In genomic region chr14:72699852-72700257, GRCh38 we compare ENCODE assay signal across 10 cellular contexts.
DNase-seq lines count a peak whose midpoint lies in the region; ATAC-seq, FAIRE-seq and TF ChIP-seq lines count a peak whose summit lies in the region.
"Had no signal": no experiment of that assay in that cellular context is flagged by ENCODE, and none has a peak within 500 bp of the region (broad histone marks: within the 10 kb centered on the region; RNA-seq: fewer than 3 reads in every experiment).

No MANE protein-coding gene starts in this region.

- H3K79me2 ChIP-seq in HepG2 (ENCODE audit: insufficient read depth, low read length) = no peaks in the 10 kb centered on the region

- DNase-seq in right lobe of liver (no peak), HepG2 (ENCODE audit: low spot score) (no peak), amniotic epithelial cell (ENCODE audit: low read depth) (peak; percentile 84), left ventricle myocardium inferior (peak; percentile 42), upper lobe of right lung (no peak), posterior cingulate gyrus (no peak), NCI-H1436 (lab: John Stamatoyannopoulos, UW) (no peak), stomach (no peak)
- DNase-seq: islet precursor cell had no signal

- TF ChIP-seq EP300 in HepG2 (IDR thresholded peaks at IDR 0.05; ENCODE audit: low read depth in 2 of 2, low read length in 2 of 2) = no peak
- TF ChIP-seq EP300 in HepG2 (CRISPR knock-in tag; IDR thresholded peaks at IDR 0.05; ENCODE audit: borderline replicate concordance) = no peak
- TF ChIP-seq EP300 in stomach (IDR thresholded peaks at IDR 0.05) = no peak

- no peak overlapping the region for H2AFZ ChIP-seq in HepG2 (ENCODE audit: low read length)

- no peak overlapping the region for H3K27ac ChIP-seq in right lobe of liver
- no peak overlapping the region for H3K27ac ChIP-seq in HepG2 (ENCODE audit: extremely low read length, insufficient read depth, low read length)
- peak overlapping the region; percentile 20 for H3K27ac ChIP-seq in left ventricle myocardium inferior (replicated peaks)
- H3K27ac ChIP-seq in upper lobe of right lung = no peak overlapping the region
- H3K27ac ChIP-seq in stomach = no peak overlapping the region
- H3K27ac ChIP-seq: C4-2B had no signal

- 31% methylated on average over 3 of the region's 3 CpGs for WGBS in right lobe of liver (ENCODE audit: insufficient coverage, low coverage, low lambda C conversion rate, missing lambda C conversion rate)
- 0% methylated on average over 3 of the region's 3 CpGs for WGBS in HepG2 (ENCODE audit: low lambda C conversion rate)
- 12 to 23% (median 19%) methylated on average over 3 of the region's 3 CpGs for WGBS in stomach, 5 donors

- H3K9me3 ChIP-seq in right lobe of liver (no peaks in the 10 kb centered on the region), HepG2 (ENCODE audit: low read length) (no peaks in the 10 kb centered on the region), left ventricle myocardium inferior (replicated peaks) (no peaks in the 10 kb centered on the region), upper lobe of right lung (no peaks in the 10 kb centered on the region), stomach (no peaks in the 10 kb centered on the region)

- no peaks in the 10 kb centered on the region for H3K27me3 ChIP-seq in right lobe of liver
- H3K27me3 ChIP-seq in HepG2 (ENCODE audit: control insufficient read depth in 1 of 2, insufficient read depth in 2 of 2, low read length in 2 of 2) = no peaks in the 10 kb centered on the region; a peak in 1 of 5 replicates
- H3K27me3 ChIP-seq in left ventricle myocardium inferior (ENCODE audit: low read depth) = no peaks in the 10 kb centered on the region
- H3K27me3 ChIP-seq in upper lobe of right lung = no peaks in the 10 kb centered on the region
- H3K27me3 ChIP-seq in stomach = peaks cover 0 to 12% (median 0%) of the 10 kb centered on the region in 3 donors

- ATAC-seq in right lobe of liver (peak; percentile 36 to 70 (median 54)), HepG2 (no peak), upper lobe of right lung (peak; percentile 90)

- CTCF ChIA-PET in HepG2 (lab: Yijun Ruan, JAX; ENCODE audit: low intra/inter-chr PET ratio, low total read pairs) = no interaction called here

- in situ Hi-C loops in HepG2 (cut with HindIII; ENCODE audit: extremely low pct_ligation_motif_present, low pct_unique_long_range_greater_than_20kb) = no loop called here

- TF ChIP-seq RAD21 in HepG2 (CRISPR knock-in tag; IDR thresholded peaks at IDR 0.05) = no peak

- H3K4me2 ChIP-seq in HepG2 (ENCODE audit: low read depth, low read length) = no peak overlapping the region

- H4K20me1 ChIP-seq in HepG2 (ENCODE audit: insufficient read depth, low read length) = no peaks in the 10 kb centered on the region

- no TSS peak for BruUV-seq in HepG2 (replicated peaks; lab: Mats Ljungman, UMichigan)

- TF ChIP-seq CTCF in right lobe of liver (IDR thresholded peaks at IDR 0.05) (no peak), HepG2 (CRISPR knock-in tag; IDR thresholded peaks at IDR 0.05) (no peak), left ventricle myocardium inferior (IDR thresholded peaks at IDR 0.05; ENCODE audit: borderline replicate concordance) (no peak), upper lobe of right lung (IDR thresholded peaks at IDR 0.05) (no peak), stomach (IDR thresholded peaks at IDR 0.05) (no peak)

- no peak for FAIRE-seq in HepG2 (lab: Jason Lieb, UNC)

- H3K4me3 ChIP-seq in right lobe of liver (no peak overlapping the region), HepG2 (replicated peaks in 1 of 3; ENCODE audit: insufficient read depth in 1 of 3, low read depth in 2 of 3, low read length in 3 of 3) (no peak overlapping the region), left ventricle myocardium inferior (no peak overlapping the region), upper lobe of right lung (no peak overlapping the region), stomach (no peak overlapping the region)

- TF ChIP-seq POLR2A in right lobe of liver (IDR thresholded peaks at IDR 0.05) = no peak
- no peak for TF ChIP-seq POLR2A in HepG2 (IDR thresholded peaks at IDR 0.05; ENCODE audit: insufficient read depth in 1 of 2, low read depth in 2 of 2, low read length in 2 of 2)
- TF ChIP-seq POLR2A in stomach (IDR thresholded peaks at IDR 0.05) = no peak

- POLR2A ChIA-PET in HepG2 (lab: Yijun Ruan, JAX) = no interaction called here

- H3K9ac ChIP-seq in HepG2 (ENCODE audit: insufficient read depth, low read depth, low read length) = no peak overlapping the region

- H3K4me1 ChIP-seq in right lobe of liver = no peaks in the 10 kb centered on the region
- no peaks in the 10 kb centered on the region for H3K4me1 ChIP-seq in HepG2 (ENCODE audit: insufficient read depth, low read length)
- peaks cover 52% of the 10 kb centered on the region for H3K4me1 ChIP-seq in left ventricle myocardium inferior
- H3K4me1 ChIP-seq in upper lobe of right lung = no peaks in the 10 kb centered on the region
- no peaks in the 10 kb centered on the region for H3K4me1 ChIP-seq in stomach

- H3K36me3 ChIP-seq in right lobe of liver (no peaks in the 10 kb centered on the region), HepG2 (replicated peaks in 1 of 2; ENCODE audit: control insufficient read depth in 1 of 2, insufficient read depth in 2 of 2, low read length in 2 of 2) (no peaks in the 10 kb centered on the region), left ventricle myocardium inferior (no peaks in the 10 kb centered on the region), upper lobe of right lung (no peaks in the 10 kb centered on the region), stomach (no peaks in the 10 kb centered on the region)

- intact Hi-C loops in right lobe of liver (cut with DNase I) (loop anchor here in 1 of 2 donors (5.0 kb wide), 1 partner anchor 208 kb away; no protein-coding TSS in a partner anchor), HepG2 (cut with micrococcal nuclease; ENCODE audit: unreplicated experiment) (no loop called here), left ventricle myocardium inferior (cut with micrococcal nuclease) (no loop called here), upper lobe of right lung (cut with DNase I) (no loop called here), posterior cingulate gyrus (cut with DNase I) (no loop called here), stomach (cut with DNase I; ENCODE audit: low total_unique reads) (no loop called here)

TF ChIP-seq in HepG2, 621 proteins besides CTCF, POLR2A, EP300 and RAD21:
- no peak for TF ChIP-seq MED13 (CRISPR knock-in tag; IDR thresholded peaks at IDR 0.05)
- no peak for TF ChIP-seq RXRB (CRISPR knock-in tag; IDR thresholded peaks at IDR 0.05; ENCODE audit: borderline replicate concordance)
- TF ChIP-seq EED (CRISPR knock-in tag; IDR thresholded peaks at IDR 0.05) = no peak
- TF ChIP-seq ETV6 (CRISPR knock-in tag; conservative IDR thresholded peaks at IDR 0.05) = no peak
- no peak for TF ChIP-seq ZNF577 (CRISPR knock-in tag; IDR thresholded peaks at IDR 0.05; ENCODE audit: borderline replicate concordance, low read depth)
- no peak for TF ChIP-seq ZNF615 (CRISPR knock-in tag; IDR thresholded peaks at IDR 0.05; ENCODE audit: borderline replicate concordance)
- no peak for TF ChIP-seq NFE2L2 (IDR thresholded peaks at IDR 0.05; ENCODE audit: low read length)
- no peak for TF ChIP-seq SIN3B (IDR thresholded peaks at IDR 0.05; ENCODE audit: low read length)
- TF ChIP-seq ZNF280B (CRISPR knock-in tag; IDR thresholded peaks at IDR 0.05; ENCODE audit: borderline replicate concordance) = no peak
- TF ChIP-seq HNRNPL (IDR thresholded peaks at IDR 0.05; ENCODE audit: low read depth, low read length) = no peak
- TF ChIP-seq YEATS2 (CRISPR knock-in tag; IDR thresholded peaks at IDR 0.05; ENCODE audit: borderline replicate concordance) = no peak
- TF ChIP-seq FUBP1 (CRISPR knock-in tag; IDR thresholded peaks at IDR 0.05; ENCODE audit: borderline replicate concordance) = no peak
- no peak for TF ChIP-seq CBFB (CRISPR knock-in tag; IDR thresholded peaks at IDR 0.05)
- no peak for TF ChIP-seq GPN1 (CRISPR knock-in tag; IDR thresholded peaks at IDR 0.05; ENCODE audit: borderline replicate concordance)

Comparison
In these comparisons a context has a peak if more than half of its experiments do, and no peak if none do; other contexts are left out.
1. DNase-seq: peak in amniotic epithelial cell (single experiment) and left ventricle myocardium inferior (single experiment); none in right lobe of liver (0 of 3), HepG2 (single experiment), upper lobe of right lung (single experiment), posterior cingulate gyrus (0 of 10), NCI-H1436 (single experiment) and stomach (single experiment).